25 cellular contexts compared by ENCODE assay signal in the genomic region with DNA sequence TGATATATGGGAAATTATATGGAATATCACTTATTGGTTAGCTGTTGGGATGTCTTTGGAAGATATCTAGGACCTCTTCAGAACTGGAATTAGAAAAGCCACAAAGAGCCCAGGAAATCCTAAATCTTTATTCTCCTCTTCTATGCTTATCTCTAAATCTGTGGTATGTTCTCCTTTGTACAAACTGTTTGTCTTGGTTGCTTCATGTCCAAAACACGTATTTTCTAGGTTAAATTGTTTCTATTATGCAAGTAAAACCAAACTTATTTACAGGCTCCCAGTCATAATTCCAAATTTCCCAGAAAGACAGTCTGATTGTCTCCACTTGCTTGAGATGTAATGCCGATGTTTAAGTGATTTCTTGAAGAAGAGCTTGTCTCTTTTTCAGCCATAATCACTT.
"Had no signal": no experiment of that assay in that cellular context is flagged by ENCODE, and none has a peak within 500 bp of the region (broad histone marks: within the 10 kb centered on the region; RNA-seq: fewer than 3 reads in every experiment).

No MANE protein-coding gene starts in this region.

- ATAC-seq: effector memory CD8-positive, alpha-beta T cell; gastroesophageal sphincter; left cardiac atrium; left lung; mucosa of descending colon; natural killer cell treated with Interleukin-12 subunit alpha and Interleukin-12 subunit beta and Interleukin-15 and Interleukin-18, amount 100 ng/mL, for 72 hours; stimulated activated naive B cell treated with anti-CD40 and anti-IgM and Interleukin-4, amounts not matched to agents 10 μg/mL and 1 μg/mL and 100 μg/mL, for 72 hours had no signal

- H3K4me3 Mint-ChIP-seq: effector memory CD8-positive, alpha-beta T cell; mesothelial cell of epicardium; naive B cell; natural killer cell treated with Interleukin-12 subunit alpha and Interleukin-12 subunit beta and Interleukin-15 and Interleukin-18, amount 100 ng/mL, for 72 hours; stimulated activated naive B cell treated with anti-CD40 and anti-IgM and Interleukin-4, amounts not matched to agents 10 μg/mL and 1 μg/mL and 100 μg/mL, for 72 hours; stimulated activated naive CD8-positive, alpha-beta T cell treated with anti-CD3 and anti-CD28 coated beads, Interleukin-15, Interleukin-2, amounts not matched to agents 100 ng/mL and 50 ng/mL, for 24 hours had no signal

- H3K4me1 Mint-ChIP-seq: naive B cell; stimulated activated naive B cell treated with anti-CD40 and anti-IgM and Interleukin-4, amounts not matched to agents 10 μg/mL and 1 μg/mL and 100 μg/mL, for 72 hours had no signal

- H3K4me3 ChIP-seq: coronary artery, gastroesophageal sphincter, heart left ventricle, hepatocyte, left lung, mucosa of descending colon, prostate gland, right atrium auricular region, sigmoid colon, skin epidermis, spleen, thoracic aorta, tibial nerve, upper lobe of left lung, uterus had no signal

- H3K27me3 Mint-ChIP-seq: effector memory CD8-positive, alpha-beta T cell; naive B cell; natural killer cell treated with Interleukin-12 subunit alpha and Interleukin-12 subunit beta and Interleukin-15 and Interleukin-18, amount 100 ng/mL, for 72 hours; stimulated activated naive B cell treated with anti-CD40 and anti-IgM and Interleukin-4, amounts not matched to agents 10 μg/mL and 1 μg/mL and 100 μg/mL, for 72 hours; stimulated activated naive CD8-positive, alpha-beta T cell treated with anti-CD3 and anti-CD28 coated beads, Interleukin-15, Interleukin-2, amounts not matched to agents 100 ng/mL and 50 ng/mL, for 24 hours had no signal

- H3K4me1 ChIP-seq: foreskin keratinocyte, left lung, prostate gland, spleen, upper lobe of left lung, uterus had no signal

- H3K9me3 ChIP-seq: gastroesophageal sphincter, left lung, prostate gland, sigmoid colon, thoracic aorta, upper lobe of left lung, uterus had no signal

- DNase-seq: effector memory CD8-positive, alpha-beta T cell; foreskin keratinocyte; left lung; mesenchymal stem cell; naive B cell; sigmoid colon; spleen; stimulated activated CD4-positive, alpha-beta T cell treated with anti-CD3 and anti-CD28 coated beads, Interleukin-4, amount 100 ng/mL, for 4 hours; stimulated activated naive B cell treated with anti-CD40 and anti-IgM and Interleukin-4, amounts not matched to agents 10 μg/mL and 1 μg/mL and 100 μg/mL, for 72 hours; upper lobe of left lung; uterus had no signal

- H3K27ac ChIP-seq: coronary artery, foreskin keratinocyte, gastroesophageal sphincter, heart left ventricle, hepatocyte, left lung, right atrium auricular region, sigmoid colon, skin epidermis, spleen, thoracic aorta, tibial nerve, upper lobe of left lung, uterus had no signal

- H3K36me3 ChIP-seq: gastroesophageal sphincter, heart left ventricle, left lung, prostate gland, right atrium auricular region, sigmoid colon, spleen, thoracic aorta, tibial nerve, upper lobe of left lung, uterus had no signal

- H3K27me3 ChIP-seq: foreskin keratinocyte, gastroesophageal sphincter, heart left ventricle, hepatocyte, left lung, right atrium auricular region, sigmoid colon, spleen, tibial nerve, upper lobe of left lung, uterus had no signal

- H3K36me3 Mint-ChIP-seq: mesothelial cell of epicardium; naive B cell; natural killer cell treated with Interleukin-12 subunit alpha and Interleukin-12 subunit beta and Interleukin-15 and Interleukin-18, amount 100 ng/mL, for 72 hours; stimulated activated naive B cell treated with anti-CD40 and anti-IgM and Interleukin-4, amounts not matched to agents 10 μg/mL and 1 μg/mL and 100 μg/mL, for 72 hours had no signal

- H3K27ac Mint-ChIP-seq: effector memory CD8-positive, alpha-beta T cell; mesothelial cell of epicardium; natural killer cell treated with Interleukin-12 subunit alpha and Interleukin-12 subunit beta and Interleukin-15 and Interleukin-18, amount 100 ng/mL, for 72 hours; stimulated activated naive B cell treated with anti-CD40 and anti-IgM and Interleukin-4, amounts not matched to agents 10 μg/mL and 1 μg/mL and 100 μg/mL, for 72 hours; stimulated activated naive CD8-positive, alpha-beta T cell treated with anti-CD3 and anti-CD28 coated beads, Interleukin-15, Interleukin-2, amounts not matched to agents 100 ng/mL and 50 ng/mL, for 24 hours had no signal
